Comparison of ENCODE assay signal across 8 cellular contexts in the genomic region with DNA sequence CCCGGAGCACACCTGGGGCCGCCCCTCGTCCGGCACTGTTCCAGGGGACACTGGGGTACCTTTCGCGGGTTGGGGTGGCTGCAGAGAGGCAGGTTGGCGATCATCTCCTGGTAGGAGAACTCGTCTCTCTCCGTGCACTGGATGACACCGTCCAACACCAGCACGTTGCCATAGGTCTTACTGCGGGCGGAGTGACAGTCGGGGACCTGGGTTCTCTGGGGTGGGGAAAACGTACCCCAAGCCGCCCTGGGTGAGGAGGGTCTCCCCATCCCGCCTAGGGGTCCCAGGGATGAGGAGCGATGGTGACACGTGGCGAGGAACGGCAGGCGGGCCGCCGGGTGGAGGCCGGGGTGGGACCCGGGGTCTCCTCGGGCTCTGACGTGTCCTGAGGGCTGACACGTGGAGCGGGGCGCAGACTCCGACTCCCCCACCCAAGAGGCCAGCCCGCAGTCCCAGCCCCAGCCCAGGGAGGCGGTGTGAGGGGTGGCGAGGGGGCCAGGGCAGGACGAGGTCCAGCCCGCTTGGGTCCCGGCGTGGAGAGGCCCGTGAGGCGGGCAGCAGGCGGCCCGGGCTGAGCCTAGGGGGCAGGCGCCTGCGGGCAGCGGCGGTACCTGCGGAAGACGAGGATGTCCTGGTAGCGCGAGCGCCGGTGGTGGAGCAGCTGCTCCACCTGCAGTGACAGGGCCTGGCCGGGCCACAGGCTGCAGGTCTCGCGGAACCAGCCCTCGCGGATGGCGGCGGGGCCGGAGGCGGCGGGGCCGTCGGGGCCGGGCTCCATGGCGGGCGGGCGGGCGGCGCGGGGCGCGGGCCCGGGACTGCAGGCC. TPM values are rescaled to one million over a fixed set of nuclear protein-coding genes. Genes with fewer than 3 reads are reported as not detected.
A peak's percentile ranks its signal among the peaks of the same experiment; 100 is the strongest.
DNase-seq lines count a peak whose midpoint lies in the region; ATAC-seq lines count a peak whose summit lies in the region.

No MANE protein-coding gene starts in this region.

- CTCF ChIA-PET in CD4-positive, alpha-beta memory T cell (lab: Charles Lee; ENCODE audit: partially characterized antibody) = interaction anchor here (3.9 kb wide), 1 partner anchor 22 kb away, joined by 39 read pairs; no protein-coding TSS in a partner anchor

- 1% methylated on average over 75 of the region's 75 CpGs for WGBS in HUES64

- H3K9me3 ChIP-seq in CD4-positive, alpha-beta memory T cell (ENCODE audit: control insufficient read depth in 1 of 2, low read length in 2 of 2) = no peaks in the 10 kb centered on the region
- H3K9me3 ChIP-seq in HUES64 (ENCODE audit: insufficient read depth, low read depth, low read length) = no peaks in the 10 kb centered on the region

- POLR2A ChIA-PET in CD4-positive, alpha-beta memory T cell (lab: Charles Lee; ENCODE audit: partially characterized antibody) = interaction anchor here (0.9 to 3.1 kb wide), 9 partner anchors 7 to 849 kb away, joined by 3 to 27 read pairs (median 11); a partner anchor contains a TSS

- H3K4me1 Mint-ChIP-seq in CD4-positive, alpha-beta memory T cell = peaks cover 15 to 42% (median 30%) of the 10 kb centered on the region in 4 donors

- peak overlapping the region; percentile 90 to 96 (median 94) for H3K4me3 Mint-ChIP-seq in CD4-positive, alpha-beta memory T cell

- peak overlapping the region in 6 of 7 donors; percentile 83 to 96 (median 90) for H3K27ac Mint-ChIP-seq in CD4-positive, alpha-beta memory T cell

- peak; percentile 22 for ATAC-seq in GM19452 (IDR thresholded peaks at IDR 0.05; ENCODE audit: unreplicated experiment)
- ATAC-seq in stimulated activated naive CD8-positive, alpha-beta T cell treated with anti-CD3 and anti-CD28 coated beads, Interleukin-15, Interleukin-2, amounts not matched to agents 100 U/mL and 50 U/mL, for 24 hours = peak; percentile 1

- H3K36me3 ChIP-seq in CD4-positive, alpha-beta memory T cell (ENCODE audit: insufficient read depth, low read length) = peaks cover 11% of the 10 kb centered on the region
- peaks cover 35% of the 10 kb centered on the region for H3K36me3 ChIP-seq in HUES64 (ENCODE audit: insufficient read depth, low read length)

- H3K27ac ChIP-seq in CD4-positive, alpha-beta memory T cell (ENCODE audit: low read depth, low read length) = peak overlapping the region; percentile 65
- H3K27ac ChIP-seq in HUES64 (ENCODE audit: low read depth, low read length) = 0 out of 2 replicates have a peak overlapping the region, but pooled peaks have one; percentile 6

- peaks cover 26% of the 10 kb centered on the region for H3K4me1 ChIP-seq in CD4-positive, alpha-beta memory T cell (ENCODE audit: insufficient read depth, low read length)
- H3K4me1 ChIP-seq in HUES64 (ENCODE audit: insufficient read depth, low read length) = peaks cover 4% of the 10 kb centered on the region; the same call in 1 of the 2 replicates

- no peaks in the 10 kb centered on the region for H3K27me3 Mint-ChIP-seq in CD4-positive, alpha-beta memory T cell

- H3K9me3 Mint-ChIP-seq in CD4-positive, alpha-beta memory T cell = peaks cover 0 to 2% (median 0%) of the 10 kb centered on the region in 8 donors

- no peaks in the 10 kb centered on the region for H3K27me3 ChIP-seq in CD4-positive, alpha-beta memory T cell (ENCODE audit: insufficient read depth, low read length)
- H3K27me3 ChIP-seq in HUES64 (ENCODE audit: insufficient read depth, low read length) = no peaks in the 10 kb centered on the region

- peak overlapping the region; percentile 57 to 67 for H3K4me3 ChIP-seq in CD4-positive, alpha-beta memory T cell (ENCODE audit: low read length in 2 of 2)
- H3K4me3 ChIP-seq in HUES64 (ENCODE audit: low read length) = peak overlapping the region; percentile 95

- intact Hi-C loops in CD4-positive, alpha-beta memory T cell (cut with micrococcal nuclease) = no loop called here

- H3K36me3 Mint-ChIP-seq in CD4-positive, alpha-beta memory T cell = peaks cover 0 to 20% of the 10 kb centered on the region in 2 donors

- peak overlapping the region; percentile 85 for H3K9ac ChIP-seq in HUES64 (ENCODE audit: low read depth, low read length)

- DNase-seq in CD4-positive, alpha-beta memory T cell = no peak
- DNase-seq in activated naive CD4-positive, alpha-beta T cell treated with anti-CD3 and anti-CD28 coated beads, Interleukin-2, amount 50 U/mL, for 16 hours = peak; percentile 48
- DNase-seq in islet precursor cell (peak; percentile 71), DMS114 treated with DMSO at 0.1 percent for 48 hours (lab: John Stamatoyannopoulos, UW; ENCODE audit: unreplicated experiment) (no peak), epidermal melanocyte (ENCODE audit: insufficient read length, low spot score) (no peak)
- no peak for DNase-seq in stimulated activated naive CD8-positive, alpha-beta T cell treated with anti-CD3 and anti-CD28 coated beads, Interleukin-15, Interleukin-2, amounts not matched to agents 100 U/mL and 50 U/mL, for 24 hours

RNA-seq across cellular contexts. Expression of a gene that starts 0.4 kb away (rescaled TPM):
- 10 to 100 TPM; 53.1 to 55.1 TPM for total RNA-seq in CD4-positive, alpha-beta memory T cell
- 100 to 1,000 TPM in 1 of 2 donors, 10 to 100 TPM in 1; 63.1 to 162 TPM for polyA plus RNA-seq in CD4-positive, alpha-beta memory T cell
- 188 TPM for polyA plus RNA-seq in HUES64 (2013, experiment 1 of 2)
- polyA plus RNA-seq in HUES64 (2013, experiment 2 of 2) = 167 TPM

RNA-seq across cellular contexts. Expression of a gene that starts 12.3 kb away (rescaled TPM):
- total RNA-seq in CD4-positive, alpha-beta memory T cell = not detected
- polyA plus RNA-seq in CD4-positive, alpha-beta memory T cell = under 1 TPM in 1 of 2 donors, not detected in 1; 0.07 TPM
- polyA plus RNA-seq in HUES64 (2013, experiment 1 of 2) = 0.40 TPM
- 0.19 TPM for polyA plus RNA-seq in HUES64 (2013, experiment 2 of 2)

RNA-seq across cellular contexts. Expression of a gene that starts 40.3 kb away (rescaled TPM):
- 10 to 100 TPM; 78.9 to 84.4 TPM for total RNA-seq in CD4-positive, alpha-beta memory T cell
- 10 to 100 TPM; 30.1 to 52.2 TPM for polyA plus RNA-seq in CD4-positive, alpha-beta memory T cell
- polyA plus RNA-seq in HUES64 (2013, experiment 1 of 2) = 62.1 TPM
- 63.3 TPM for polyA plus RNA-seq in HUES64 (2013, experiment 2 of 2)

RNA-seq across cellular contexts. Expression of a gene that starts 46.9 kb away (rescaled TPM):
- 100 to 1,000 TPM; 194 to 195 TPM for total RNA-seq in CD4-positive, alpha-beta memory T cell
- 10 to 100 TPM; 54.0 to 99.4 TPM for polyA plus RNA-seq in CD4-positive, alpha-beta memory T cell
- 302 TPM for polyA plus RNA-seq in HUES64 (2013, experiment 1 of 2)
- polyA plus RNA-seq in HUES64 (2013, experiment 2 of 2) = 275 TPM

Comparison
In these comparisons a context has a peak if more than half of its experiments do, and no peak if none do; other contexts are left out.
1. DNase-seq: peak in activated naive CD4-positive, alpha-beta T cell treated with anti-CD3 and anti-CD28 coated beads, Interleukin-2, amount 50 U/mL, for 16 hours (single experiment) and islet precursor cell (single experiment); none in CD4-positive, alpha-beta memory T cell (0 of 5), stimulated activated naive CD8-positive, alpha-beta T cell treated with anti-CD3 and anti-CD28 coated beads, Interleukin-15, Interleukin-2, amounts not matched to agents 100 U/mL and 50 U/mL, for 24 hours (single experiment), DMS114 treated with DMSO at 0.1 percent for 48 hours (single experiment) and epidermal melanocyte (single experiment).